15 cellular contexts compared by ENCODE assay signal in genomic region chr10:46262906-46263560, GRCh38. TPM values are rescaled to one million over a fixed set of nuclear protein-coding genes. Genes with fewer than 3 reads are reported as not detected.
"Had no signal": no experiment of that assay in that cellular context is flagged by ENCODE, and none has a peak within 500 bp of the region (broad histone marks: within the 10 kb centered on the region; RNA-seq: fewer than 3 reads in every experiment).

No MANE protein-coding gene starts in this region.

RNA-seq across cellular contexts. Expression of gene ANTXRL, which starts 23.8 kb away (rescaled TPM):
- total RNA-seq: activated CD8-positive, alpha-beta T cell treated with anti-CD3 and anti-CD28 coated beads for 36 hours; activated naive CD4-positive, alpha-beta T cell treated with anti-CD3 and anti-CD28 coated beads, Interleukin-2, amount 50 U/mL, for 72 hours; activated T-helper 1 cell treated with anti-CD3 and anti-CD28 coated beads, Interleukin-12 subunit alpha, Interleukin-12 subunit beta, Interleukin-2, Interleukin-4 antibody, amounts not matched to agents 30 ng/mL and 10 ng/mL and 1 ng/mL, durations not matched to agents 14 hours and 24 hours and 36 hours; activated T-helper 2 cell treated with anti-CD3 and anti-CD28 coated beads, Interferon-gamma antibody, Interleukin-2, Interleukin-4, amounts not matched to agents 10 μg/mL and 5 μg/mL and 100 μg/mL, durations not matched to agents 14 hours and 24 hours and 36 hours; astrocyte; bronchial epithelial cell; cardiac septum; cerebellum; dermis blood vessel endothelial cell; esophagus muscularis mucosa; foreskin keratinocyte; gastrocnemius medialis; T-helper 1 cell treated with Interleukin-12 subunit alpha and Interleukin-12 subunit beta and Interleukin-4 antibody, amounts not matched to agents 30 ng/mL and 1 ng/mL, for 36 hours; T-helper 2 cell treated with Interferon-gamma antibody and Interleukin-4, amounts not matched to agents 100 ng/mL and 5 ng/mL, for 36 hours; WTC11 had no signal
- polyA plus RNA-seq: foreskin keratinocyte had no signal
